ENCODE assay signal across 14 cellular contexts in the genomic region with DNA sequence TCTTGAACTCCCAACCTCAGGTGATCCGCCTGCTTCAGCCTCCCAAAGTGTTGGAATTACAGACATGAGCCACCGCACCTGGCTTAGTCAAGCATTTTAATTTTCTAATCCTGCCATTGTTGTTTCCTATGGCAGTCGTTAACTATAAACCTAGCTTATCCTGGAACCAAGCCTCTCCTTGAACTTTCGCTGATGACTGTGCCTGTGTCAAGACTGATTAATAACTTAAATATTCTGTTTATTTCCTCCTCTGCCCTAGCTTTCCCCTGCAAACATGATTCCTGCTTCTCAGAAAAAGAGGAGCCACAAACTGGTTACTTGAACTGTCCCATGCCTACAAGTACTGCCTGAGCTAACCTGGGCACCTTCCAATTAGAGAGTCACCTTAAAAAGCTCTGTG. TPM values are rescaled to one million over a fixed set of nuclear protein-coding genes. Genes with fewer than 3 reads are reported as not detected.
DNase-seq lines count a peak whose midpoint lies in the region; ATAC-seq, FAIRE-seq and TF ChIP-seq lines count a peak whose summit lies in the region.
"Had no signal": no experiment of that assay in that cellular context is flagged by ENCODE, and none has a peak within 500 bp of the region (broad histone marks: within the 10 kb centered on the region; RNA-seq: fewer than 3 reads in every experiment).

No MANE protein-coding gene starts in this region.

- peaks cover 7% of the 10 kb centered on the region for H3K4me1 Mint-ChIP-seq in Caco-2 (ENCODE audit: low read depth, unreplicated experiment)
- H3K4me1 Mint-ChIP-seq: activated CD8-positive, alpha-beta memory T cell treated with anti-CD3 and anti-CD28 coated beads, Interleukin-2, amount 10 ng/mL, durations not matched to agents 7 days and 5 days; brain had no signal

- intact Hi-C loops in mammary epithelial cell (cut with micrococcal nuclease) (no loop called here), sciatic nerve (cut with DNase I) (no loop called here), Caco-2 (cut with micrococcal nuclease; ENCODE audit: unreplicated experiment) (no loop called here)

- BruUV-seq in mammary epithelial cell (replicated peaks; lab: Mats Ljungman, UMichigan), result no TSS peak
- BruUV-seq in Caco-2 (replicated peaks; lab: Mats Ljungman, UMichigan), result no TSS peak

- TF ChIP-seq CTCF in mammary epithelial cell (conservative IDR thresholded peaks at IDR 0.05 in 1 of 2, IDR thresholded peaks at IDR 0.05 in 1 of 2; ENCODE audit: extremely low read depth in 1 of 2, insufficient read depth in 1 of 2, low read depth in 1 of 2, low read length in 2 of 2) (no peak), Caco-2 (IDR thresholded peaks at IDR 0.05; ENCODE audit: insufficient read depth in 1 of 2, low read depth in 1 of 2, low read length in 1 of 2, severe bottlenecking in 1 of 2, unreplicated experiment in 1 of 2) (no peak), Peyer's patch (IDR thresholded peaks at IDR 0.05) (no peak)

- H3K9me3 ChIP-seq in mammary epithelial cell (replicated peaks; ENCODE audit: insufficient read depth, low read length) (no peaks in the 10 kb centered on the region), Caco-2 (no peaks in the 10 kb centered on the region), Peyer's patch (no peaks in the 10 kb centered on the region)

- no peak overlapping the region for H3K4me2 ChIP-seq in mammary epithelial cell (ENCODE audit: insufficient read depth, low read depth, low read length)

- no peaks in the 10 kb centered on the region for H3K27me3 Mint-ChIP-seq in Caco-2 (ENCODE audit: insufficient read depth, unreplicated experiment)

- no peaks in the 10 kb centered on the region for H3K36me3 ChIP-seq in mammary epithelial cell (ENCODE audit: insufficient read depth, low read length)
- H3K36me3 ChIP-seq in Caco-2 (ENCODE audit: control insufficient read depth, insufficient read depth, low read length), result no peaks in the 10 kb centered on the region
- no peaks in the 10 kb centered on the region for H3K36me3 ChIP-seq in Peyer's patch

- DNase-seq in ACHN (peak; percentile 37), HTR-8/SVneo (ENCODE audit: insufficient read length, low spot score) (peak; percentile 38), mammary epithelial cell (peak; percentile 45), kidney glomerular epithelial cell (lab: John Stamatoyannopoulos, UW) (peak; percentile 85), sciatic nerve (ENCODE audit: low spot score) (no peak), Caco-2 (no peak), Peyer's patch (no peak)
- no peak for DNase-seq in activated CD4-positive, alpha-beta T cell treated with anti-CD3 and anti-CD28 coated beads, Interleukin-2, amount 50 U/mL, for 4 hours
- DNase-seq: activated CD4-positive, CD25-positive, alpha-beta regulatory T cell; activated CD8-positive, alpha-beta memory T cell treated with anti-CD3 and anti-CD28 coated beads, Interleukin-2, amount 10 ng/mL, durations not matched to agents 7 days and 5 days; DMS153; substantia nigra had no signal

- dilution Hi-C loops in mammary epithelial cell (cut with HindIII; ENCODE audit: low sequenced_read_pairs), result no loop called here

- in situ Hi-C loops in ACHN (cut with HindIII; ENCODE audit: low pct_ligation_motif_present, low pct_unique_long_range_greater_than_20kb, low sequenced_read_pairs) (no loop called here), mammary epithelial cell (cut with MboI; ENCODE audit: low sequenced_read_pairs in 2 of 2) (loop anchor here in 1 of 2 donors (25.0 kb wide), 1 partner anchor 175 kb away; the partner anchor contains the start of gene TAAR9)

- no peak overlapping the region for H3K4me3 Mint-ChIP-seq in Caco-2 (ENCODE audit: unreplicated experiment)
- H3K4me3 Mint-ChIP-seq: activated CD8-positive, alpha-beta memory T cell treated with anti-CD3 and anti-CD28 coated beads, Interleukin-2, amount 10 ng/mL, durations not matched to agents 7 days and 5 days; brain had no signal

- WGBS in mammary epithelial cell (ENCODE audit: low coverage, missing lambda C conversion rate), result 66% methylated on average over 4 of the region's 4 CpGs

- H3K79me2 ChIP-seq in mammary epithelial cell (ENCODE audit: insufficient read depth, low read length), result no peaks in the 10 kb centered on the region

- CTCF ChIA-PET in mammary epithelial cell (lab: Charles Lee; ENCODE audit: low non-redundant PET) (interaction anchor here (0.5 kb wide), 1 partner anchor 113 kb away, joined by 4 read pairs; no protein-coding TSS in a partner anchor), Caco-2 (lab: Charles Lee) (no interaction called here)

- FAIRE-seq in HTR-8/SVneo (lab: Jason Lieb, UNC), result no peak

- no peak for TF ChIP-seq POLR2A in Peyer's patch (IDR thresholded peaks at IDR 0.05)

- no peak overlapping the region for H3K27ac Mint-ChIP-seq in Caco-2 (ENCODE audit: unreplicated experiment)
- H3K27ac Mint-ChIP-seq: activated CD8-positive, alpha-beta memory T cell treated with anti-CD3 and anti-CD28 coated beads, Interleukin-2, amount 10 ng/mL, durations not matched to agents 7 days and 5 days; brain had no signal

- no peak overlapping the region for H2AFZ ChIP-seq in mammary epithelial cell (ENCODE audit: low read depth, low read length)

- H3K4me3 ChIP-seq in mammary epithelial cell (replicated peaks in 1 of 3; ENCODE audit: insufficient read depth in 1 of 3, low read depth in 2 of 3, low read length in 3 of 3) (no peak overlapping the region), Caco-2 (ENCODE audit: low read depth, low read length) (no peak overlapping the region), Peyer's patch (peak overlapping the region in 2 of 4 donors; percentile 21 to 59)

- H3K4me1 ChIP-seq in mammary epithelial cell (ENCODE audit: insufficient read depth, low read length) (no peaks in the 10 kb centered on the region), Caco-2 (no peaks in the 10 kb centered on the region), Peyer's patch (no peaks in the 10 kb centered on the region)

- H3K27me3 ChIP-seq in mammary epithelial cell (ENCODE audit: insufficient read depth, low read length) (no peaks in the 10 kb centered on the region), Caco-2 (replicated peaks; ENCODE audit: control insufficient read depth, insufficient read depth, low read length) (no peaks in the 10 kb centered on the region), Peyer's patch (no peaks in the 10 kb centered on the region)

- H4K20me1 ChIP-seq in mammary epithelial cell (ENCODE audit: insufficient read depth, low read length), result no peaks in the 10 kb centered on the region

- POLR2A ChIA-PET in Caco-2 (lab: Charles Lee), result no interaction called here

- H3K9me3 Mint-ChIP-seq in Caco-2 (ENCODE audit: unreplicated experiment), result no peaks in the 10 kb centered on the region

- H3K36me3 Mint-ChIP-seq in Caco-2 (ENCODE audit: insufficient read depth, unreplicated experiment), result no peaks in the 10 kb centered on the region
- H3K36me3 Mint-ChIP-seq: activated CD8-positive, alpha-beta memory T cell treated with anti-CD3 and anti-CD28 coated beads, Interleukin-2, amount 10 ng/mL, durations not matched to agents 7 days and 5 days; brain had no signal

- H3K27ac ChIP-seq in mammary epithelial cell (ENCODE audit: insufficient read depth, low read depth, low read length) (no peak overlapping the region), Peyer's patch (peak overlapping the region in 1 of 4 donors; percentile 7)

- ATAC-seq in sciatic nerve, result no peak
- ATAC-seq: activated CD8-positive, alpha-beta memory T cell treated with anti-CD3 and anti-CD28 coated beads, Interleukin-2, amount 10 ng/mL, durations not matched to agents 7 days and 5 days had no signal

- no peak overlapping the region for H3K9ac ChIP-seq in mammary epithelial cell (ENCODE audit: insufficient read depth, low read length)

RNA-seq across cellular contexts. Expression of gene VNN1, which starts 1.5 kb away (rescaled TPM):
- total RNA-seq in mammary epithelial cell (under 1 TPM; under 0.01 to 0.09 TPM), sciatic nerve (1.2 TPM), Caco-2 (2022) (not detected in 2 replicates), Peyer's patch (100 to 1,000 TPM in 2 of 4 donors, 10 to 100 TPM in 1, 1 to 10 TPM in 1; 4.1 to 296 (median 96.2) TPM)
- polyA plus RNA-seq in mammary epithelial cell, result 0.17 TPM
- not detected for polyA minus RNA-seq in mammary epithelial cell
- total RNA-seq: activated CD8-positive, alpha-beta memory T cell treated with anti-CD3 and anti-CD28 coated beads, Interleukin-2, amount 10 ng/mL, durations not matched to agents 7 days and 5 days; lung microvascular endothelial cell had no signal

RNA-seq across cellular contexts. Expression of gene VNN2, which starts 45.3 kb away (rescaled TPM):
- total RNA-seq in mammary epithelial cell (not detected), sciatic nerve (9.2 TPM), Caco-2 (2022) (not detected in 2 replicates), Peyer's patch (10 to 100 TPM in 1 of 4 donors, 1 to 10 TPM in 1, under 1 TPM in 1, not detected in 1; 0.57 to 10.7 (median 1.1) TPM)
- not detected for polyA plus RNA-seq in mammary epithelial cell
- not detected for polyA minus RNA-seq in mammary epithelial cell
- total RNA-seq: lung microvascular endothelial cell had no signal

RNA-seq across cellular contexts. Expression of gene TAAR1, which starts 53.4 kb away (rescaled TPM):
- not detected for total RNA-seq in mammary epithelial cell
- not detected for polyA plus RNA-seq in mammary epithelial cell
- polyA minus RNA-seq in mammary epithelial cell, result not detected
- total RNA-seq in sciatic nerve, result not detected
- not detected in 2 replicates for total RNA-seq in Caco-2 (2022)
- total RNA-seq in Peyer's patch, result not detected
- total RNA-seq: activated CD8-positive, alpha-beta memory T cell treated with anti-CD3 and anti-CD28 coated beads, Interleukin-2, amount 10 ng/mL, durations not matched to agents 7 days and 5 days; lung microvascular endothelial cell had no signal

Comparison
In these comparisons a context has a peak if more than half of its experiments do, and no peak if none do; other contexts are left out.
1. DNase-seq: peak in ACHN (single experiment), HTR-8/SVneo (single experiment), mammary epithelial cell (single experiment) and kidney glomerular epithelial cell (single experiment); none in sciatic nerve (single experiment), Caco-2 (0 of 2), Peyer's patch (0 of 3) and activated CD4-positive, alpha-beta T cell treated with anti-CD3 and anti-CD28 coated beads, Interleukin-2, amount 50 U/mL, for 4 hours (0 of 2).